8 cellular contexts compared by ENCODE assay signal in genomic region chr2:130371723-130372054, GRCh38. TPM values are rescaled to one million over a fixed set of nuclear protein-coding genes. Genes with fewer than 3 reads are reported as not detected.
DNase-seq lines count a peak whose midpoint lies in the region; ATAC-seq and TF ChIP-seq lines count a peak whose summit lies in the region.

No MANE protein-coding gene starts in this region.

- DNase-seq in DMS79 (lab: John Stamatoyannopoulos, UW) (peak; percentile 15), MG63 (no peak), kidney glomerular epithelial cell (lab: John Stamatoyannopoulos, UW) (peak; percentile 58), suprapubic skin (ENCODE audit: low spot score in 2 of 2) (no peak), EL (no peak), medulla oblongata (ENCODE audit: extremely low spot score) (no peak)

- H3K36me3 ChIP-seq in MG63 (peaks cover 7% of the 10 kb centered on the region; the same call in 1 of the 2 replicates), suprapubic skin (no peaks in the 10 kb centered on the region)

- WGBS in suprapubic skin = 39% methylated on average over 18 of the region's 18 CpGs

- TF ChIP-seq EP300 in suprapubic skin (IDR thresholded peaks at IDR 0.05) = no peak

- peak overlapping the region; percentile 83 for H3K4me3 ChIP-seq in MG63
- peak overlapping the region; percentile 68 for H3K4me3 ChIP-seq in suprapubic skin

- no peaks in the 10 kb centered on the region for H3K27me3 ChIP-seq in MG63
- no peaks in the 10 kb centered on the region for H3K27me3 ChIP-seq in suprapubic skin

- TF ChIP-seq POLR2A in suprapubic skin (IDR thresholded peaks at IDR 0.05) = no peak

- peak; percentile 24 for ATAC-seq in GM21447 (IDR thresholded peaks at IDR 0.05; ENCODE audit: unreplicated experiment)

- peak overlapping the region; percentile 71 for H3K27ac ChIP-seq in angular gyrus (ENCODE audit: low read depth, low read length)
- H3K27ac ChIP-seq in suprapubic skin = peak overlapping the region; percentile 85

- H3K9me3 ChIP-seq in MG63 (no peaks in the 10 kb centered on the region; the same call in 1 of the 2 replicates), suprapubic skin (no peaks in the 10 kb centered on the region)

- TF ChIP-seq CTCF in suprapubic skin (IDR thresholded peaks at IDR 0.05) = no peak

- H3K4me1 ChIP-seq in suprapubic skin = peaks cover 24% of the 10 kb centered on the region

RNA-seq across cellular contexts. Expression of gene PTPN18, which starts 15.8 kb away (rescaled TPM):
- total RNA-seq in MG63 (2014; rRNA removed; shearing (Covaris generic); ENCODE audit: low replicate concordance) = 8.4 and 66.1 TPM in 2 replicates
- total RNA-seq in suprapubic skin = 10 to 100 TPM; 18.0 to 72.4 (median 28.4) TPM

RNA-seq across cellular contexts. Expression of gene IMP4, which starts 29.0 kb away (rescaled TPM):
- total RNA-seq in MG63 (2014; rRNA removed; shearing (Covaris generic); ENCODE audit: low replicate concordance) = 115 and 179 TPM in 2 replicates
- total RNA-seq in suprapubic skin = 100 to 1,000 TPM in 2 of 4 donors, 10 to 100 TPM in 2; 84.0 to 125 (median 98.8) TPM

Comparison
In these comparisons a context has a peak if more than half of its experiments do, and no peak if none do; other contexts are left out.
1. DNase-seq: peak in DMS79 (single experiment) and kidney glomerular epithelial cell (single experiment); none in MG63 (single experiment), suprapubic skin (0 of 2), EL (single experiment) and medulla oblongata (single experiment).